Comparison of ENCODE assay signal across 28 cellular contexts in the genomic region with DNA sequence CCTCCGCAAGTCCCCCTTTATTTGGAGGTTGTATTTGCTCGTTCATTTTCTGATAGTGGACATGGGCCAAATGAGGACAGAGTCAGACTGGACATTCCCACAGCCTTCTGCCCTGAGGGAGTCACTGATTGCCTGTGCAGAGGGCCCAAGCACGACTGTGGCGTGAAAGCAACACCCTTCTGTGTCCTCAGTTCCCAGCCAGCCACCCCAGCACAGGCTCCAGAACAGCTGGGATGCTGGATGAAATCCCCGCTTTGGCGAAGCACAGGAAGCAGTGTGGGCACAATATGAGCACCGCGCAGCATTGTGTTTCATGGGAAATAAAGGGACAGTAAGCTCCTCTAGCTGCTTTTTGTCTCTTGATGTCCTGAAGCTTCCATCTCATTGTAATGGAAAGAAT. TPM values are rescaled to one million over a fixed set of nuclear protein-coding genes. Genes with fewer than 3 reads are reported as not detected.
"Had no signal": no experiment of that assay in that cellular context is flagged by ENCODE, and none has a peak within 500 bp of the region (broad histone marks: within the 10 kb centered on the region; RNA-seq: fewer than 3 reads in every experiment).

No MANE protein-coding gene starts in this region.

- H3K9me3 Mint-ChIP-seq: mesothelial cell of epicardium; nephron; stimulated activated memory B cell treated with anti-CD40 and anti-IgM and Interleukin-4, amounts not matched to agents 10 μg/mL and 1 μg/mL and 100 μg/mL, for 72 hours; stimulated activated naive CD8-positive, alpha-beta T cell treated with anti-CD3 and anti-CD28 coated beads, Interleukin-15, Interleukin-2, amounts not matched to agents 100 ng/mL and 50 ng/mL, for 24 hours had no signal

- H3K4me3 Mint-ChIP-seq: mesothelial cell of epicardium; naive thymus-derived CD4-positive, alpha-beta T cell; nephron; neural progenitor cell; stimulated activated memory B cell treated with anti-CD40 and anti-IgM and Interleukin-4, amounts not matched to agents 10 μg/mL and 1 μg/mL and 100 μg/mL, for 72 hours; stimulated activated naive CD8-positive, alpha-beta T cell treated with anti-CD3 and anti-CD28 coated beads, Interleukin-15, Interleukin-2, amounts not matched to agents 100 ng/mL and 50 ng/mL, for 24 hours had no signal

- H3K36me3 ChIP-seq: gastroesophageal sphincter, heart left ventricle, neural progenitor cell, pancreas, thoracic aorta, tibial nerve, upper lobe of right lung, uterus had no signal

- H3K27ac Mint-ChIP-seq: mesothelial cell of epicardium; naive thymus-derived CD4-positive, alpha-beta T cell; nephron; neural progenitor cell; stimulated activated memory B cell treated with anti-CD40 and anti-IgM and Interleukin-4, amounts not matched to agents 10 μg/mL and 1 μg/mL and 100 μg/mL, for 72 hours; stimulated activated naive CD8-positive, alpha-beta T cell treated with anti-CD3 and anti-CD28 coated beads, Interleukin-15, Interleukin-2, amounts not matched to agents 100 ng/mL and 50 ng/mL, for 24 hours had no signal

- H3K4me1 Mint-ChIP-seq: naive thymus-derived CD4-positive, alpha-beta T cell; stimulated activated memory B cell treated with anti-CD40 and anti-IgM and Interleukin-4, amounts not matched to agents 10 μg/mL and 1 μg/mL and 100 μg/mL, for 72 hours had no signal

- H3K4me1 ChIP-seq: uterus had no signal

- H3K79me2 ChIP-seq: hepatocyte had no signal

- H2AFZ ChIP-seq: hepatocyte, neural progenitor cell had no signal

- H3K4me2 ChIP-seq: hepatocyte, neural progenitor cell had no signal

- H3K27ac ChIP-seq: dorsolateral prefrontal cortex, foreskin keratinocyte, gastroesophageal sphincter, heart left ventricle, hepatocyte, neural progenitor cell, pancreas, thoracic aorta, tibial nerve, upper lobe of right lung, uterus had no signal

- H3K9me3 ChIP-seq: gastroesophageal sphincter, heart left ventricle, mucosa of descending colon, pancreas, thoracic aorta, tibial nerve, upper lobe of right lung, uterus had no signal

- H3K27me3 ChIP-seq: heart left ventricle, hepatocyte, neural progenitor cell, pancreas, upper lobe of right lung, uterus had no signal

- H3K36me3 Mint-ChIP-seq: mesothelial cell of epicardium; neural progenitor cell; stimulated activated memory B cell treated with anti-CD40 and anti-IgM and Interleukin-4, amounts not matched to agents 10 μg/mL and 1 μg/mL and 100 μg/mL, for 72 hours had no signal

- H3K4me3 ChIP-seq: dorsolateral prefrontal cortex, gastroesophageal sphincter, heart left ventricle, hepatocyte, lung, mucosa of descending colon, neural progenitor cell, pancreas, thoracic aorta, tibial nerve, upper lobe of right lung, uterus had no signal

- DNase-seq: central memory CD4-positive, alpha-beta T cell; effector CD4-positive, alpha-beta T cell; left colon; mesenchymal stem cell; mucosa of descending colon; naive thymus-derived CD4-positive, alpha-beta T cell; nucleus accumbens; pancreas; retina; stimulated activated CD4-positive, alpha-beta T cell treated with anti-CD3 and anti-CD28 coated beads, Interleukin-2, amount 100 ng/mL, for 24 hours; stimulated activated CD4-positive, alpha-beta T cell treated with anti-CD3 and anti-CD28 coated beads, Interleukin-4, amount 100 ng/mL, for 4 hours; upper lobe of right lung; uterus had no signal

- FAIRE-seq: colon, pancreas had no signal

- H3K9ac ChIP-seq: neural progenitor cell had no signal

- ATAC-seq: foreskin keratinocyte; gastroesophageal sphincter; heart left ventricle; left colon; mucosa of descending colon; naive thymus-derived CD4-positive, alpha-beta T cell; pancreas; sciatic nerve; stimulated activated memory B cell treated with anti-CD40 and anti-IgM and Interleukin-4, amounts not matched to agents 10 μg/mL and 1 μg/mL and 100 μg/mL, for 72 hours; upper lobe of right lung had no signal

RNA-seq across cellular contexts. Expression of gene TRIL, which starts 20.5 kb away (rescaled TPM):
- total RNA-seq: foreskin keratinocyte had no signal
- polyA plus RNA-seq: foreskin keratinocyte; naive thymus-derived CD4-positive, alpha-beta T cell had no signal
